ENCODE assay signal across 9 cellular contexts in the genomic region with DNA sequence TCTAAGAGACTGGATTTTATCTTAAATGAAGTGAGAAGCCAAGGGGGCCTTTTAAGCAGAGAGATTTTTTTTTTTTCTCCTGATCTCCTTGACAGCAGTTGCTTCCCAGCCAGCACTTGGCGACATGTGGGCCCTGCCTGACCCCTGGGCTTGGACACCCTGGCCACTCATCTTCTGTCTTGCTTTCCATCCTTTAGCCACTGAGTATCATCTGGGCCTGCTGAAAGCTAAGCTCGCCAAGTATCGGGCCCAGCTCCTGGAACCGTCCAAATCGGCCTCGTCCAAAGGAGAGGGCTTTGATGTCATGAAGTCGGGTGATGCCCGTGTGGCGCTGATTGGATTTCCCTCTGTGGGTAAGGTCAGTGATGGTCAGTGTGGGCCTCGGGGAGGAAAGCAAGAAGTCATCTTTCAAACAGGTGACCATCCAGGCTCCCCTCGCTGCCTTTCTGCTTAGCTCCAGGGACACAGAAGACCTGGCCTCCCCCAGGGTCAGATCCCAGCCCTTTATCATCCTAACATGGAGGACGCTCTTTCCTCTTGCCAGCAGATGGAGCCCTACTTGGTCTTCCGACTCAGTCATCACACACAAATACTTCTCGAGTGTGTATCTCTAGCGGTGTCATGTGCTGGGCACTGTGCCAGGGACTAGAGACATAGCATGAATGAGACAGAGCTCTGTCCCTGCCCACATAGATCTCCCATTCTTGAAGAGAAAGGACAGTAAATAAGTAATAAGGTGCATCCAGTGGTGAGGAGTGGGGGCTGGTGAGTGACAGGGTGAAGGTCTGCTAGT. TPM values are rescaled to one million over a fixed set of nuclear protein-coding genes. Genes with fewer than 3 reads are reported as not detected.
DNase-seq lines count a peak whose midpoint lies in the region; ATAC-seq and TF ChIP-seq lines count a peak whose summit lies in the region.
"Had no signal": no experiment of that assay in that cellular context is flagged by ENCODE, and none has a peak within 500 bp of the region (broad histone marks: within the 10 kb centered on the region; RNA-seq: fewer than 3 reads in every experiment).

No MANE protein-coding gene starts in this region.

- H3K9me3 ChIP-seq in breast epithelium (no peaks in the 10 kb centered on the region), psoas muscle (no peaks in the 10 kb centered on the region), spleen (no peaks in the 10 kb centered on the region)

- no peaks in the 10 kb centered on the region for H3K27me3 Mint-ChIP-seq in MCF 10A (ENCODE audit: insufficient read depth, unreplicated experiment)
- H3K27me3 Mint-ChIP-seq: activated naive CD8-positive, alpha-beta T cell had no signal

- TF ChIP-seq CTCF in MCF 10A (IDR thresholded peaks at IDR 0.05; ENCODE audit: unreplicated experiment) = peak; percentile 24
- TF ChIP-seq CTCF in breast epithelium (IDR thresholded peaks at IDR 0.05) = no peak
- TF ChIP-seq CTCF in psoas muscle (IDR thresholded peaks at IDR 0.05) = peak; percentile 42
- TF ChIP-seq CTCF in spleen (IDR thresholded peaks at IDR 0.05 in 8 of 11, conservative IDR thresholded peaks at IDR 0.05 in 3 of 11) = peak in 1 of 11 experiments; percentile 10

- TF ChIP-seq POLR2A in breast epithelium (IDR thresholded peaks at IDR 0.05) (no peak), spleen (IDR thresholded peaks at IDR 0.05) (no peak)

- H3K27ac Mint-ChIP-seq in MCF 10A (ENCODE audit: low read depth, unreplicated experiment) = no peak overlapping the region
- H3K27ac Mint-ChIP-seq: activated naive CD8-positive, alpha-beta T cell had no signal

- intact Hi-C loops in MCF 10A (cut with micrococcal nuclease) (no loop called here), breast epithelium (cut with DNase I; ENCODE audit: low total_unique reads) (no loop called here), psoas muscle (cut with DNase I) (no loop called here), spleen (cut with DNase I; ENCODE audit: low total_unique reads) (no loop called here)

- H3K27me3 ChIP-seq in breast epithelium = no peaks in the 10 kb centered on the region
- no peaks in the 10 kb centered on the region for H3K27me3 ChIP-seq in psoas muscle (ENCODE audit: insufficient read depth in 3 of 3, low read length in 2 of 3)
- no peaks in the 10 kb centered on the region for H3K27me3 ChIP-seq in spleen (replicated peaks in 1 of 7)

- H3K27ac ChIP-seq in breast epithelium (no peak overlapping the region), psoas muscle (peak overlapping the region; percentile 68), spleen (no peak overlapping the region)

- ATAC-seq in esophagus mucosa (peak; percentile 47), psoas muscle (peak; percentile 76 to 93 (median 88))

- H3K4me1 ChIP-seq in breast epithelium (no peaks in the 10 kb centered on the region), psoas muscle (peaks cover 7% of the 10 kb centered on the region), spleen (peaks cover 3 to 13% (median 8%) of the 10 kb centered on the region in 6 donors)

- no peaks in the 10 kb centered on the region for H3K36me3 ChIP-seq in breast epithelium
- H3K36me3 ChIP-seq in psoas muscle (ENCODE audit: insufficient read depth in 1 of 2, low read depth in 1 of 2) = peaks cover 0 to 67% of the 10 kb centered on the region in 2 donors
- H3K36me3 ChIP-seq in spleen = peaks cover 0 to 84% (median 61%) of the 10 kb centered on the region in 6 donors

- H3K4me3 ChIP-seq in breast epithelium (no peak overlapping the region), psoas muscle (no peak overlapping the region), spleen (no peak overlapping the region)

- CTCF ChIA-PET in MCF 10A (lab: Yijun Ruan, JAX) = interaction anchor here (0.5 to 1.0 kb wide), 4 partner anchors 10 to 124 kb away, joined by 3 to 4 read pairs (median 4); no protein-coding TSS in a partner anchor

- peaks cover 49% of the 10 kb centered on the region for H3K36me3 Mint-ChIP-seq in MCF 10A (ENCODE audit: insufficient read depth, unreplicated experiment)

- no peak overlapping the region for H3K4me3 Mint-ChIP-seq in MCF 10A (ENCODE audit: unreplicated experiment)
- H3K4me3 Mint-ChIP-seq: activated naive CD8-positive, alpha-beta T cell had no signal

- H3K9me3 Mint-ChIP-seq in MCF 10A (ENCODE audit: unreplicated experiment) = no peaks in the 10 kb centered on the region

- DNase-seq in MCF 10A (ENCODE audit: unreplicated experiment) (peak; percentile 62), breast epithelium (ENCODE audit: low spot score in 2 of 2) (no peak), NCI-H69 (lab: John Stamatoyannopoulos, UW) (peak; percentile 40), psoas muscle (peak; percentile 63 to 92), spleen (no peak), cerebellar nuclear complex (lab: John Stamatoyannopoulos, UW) (no peak)
- DNase-seq in activated effector memory CD4-positive, alpha-beta T cell treated with Interleukin-2 at 50 U/mL for 16 hours = no peak

- H3K4me1 Mint-ChIP-seq in MCF 10A (ENCODE audit: insufficient read depth, unreplicated experiment) = peaks cover 9% of the 10 kb centered on the region

- POLR2A ChIA-PET in MCF 10A (lab: Yijun Ruan, JAX) = no interaction called here

- BruUV-seq in MCF 10A (replicated peaks; lab: Mats Ljungman, UMichigan) = no TSS peak

- 72% methylated on average over 15 of the region's 15 CpGs for WGBS in psoas muscle, 3 donors
- WGBS in spleen, 5 donors = 81 to 85% (median 82%) methylated on average over 15 of the region's 15 CpGs

RNA-seq across cellular contexts. Expression of a gene that starts 6.1 kb away (rescaled TPM):
- total RNA-seq in MCF 10A (2022) (33.8 and 39.5 TPM in 2 replicates), breast epithelium (10 to 100 TPM; 36.4 to 42.0 (median 40.3) TPM), esophagus mucosa (29.4 TPM), psoas muscle (10 to 100 TPM; 23.7 to 33.5 (median 27.9) TPM), spleen (10 to 100 TPM; 38.1 to 50.7 (median 49.4) TPM)
- polyA plus RNA-seq in psoas muscle (10 to 100 TPM; 23.9 to 33.2 (median 30.6) TPM), spleen (10 to 100 TPM; 39.3 to 69.1 (median 58.0) TPM)

RNA-seq across cellular contexts. Expression of a gene that starts 14.7 kb away (rescaled TPM):
- total RNA-seq in MCF 10A (2022) = 0.20 and 1.1 TPM in 2 replicates
- total RNA-seq in breast epithelium = 1 to 10 TPM; 1.2 to 2.9 (median 2.2) TPM
- 0.44 TPM for total RNA-seq in esophagus mucosa
- under 1 TPM; 0.15 to 0.76 (median 0.44) TPM for total RNA-seq in psoas muscle
- polyA plus RNA-seq in psoas muscle = under 1 TPM; 0.10 to 0.44 (median 0.17) TPM
- total RNA-seq in spleen = 1 to 10 TPM in 2 of 7 donors, under 1 TPM in 5; 0.26 to 1.9 (median 0.92) TPM
- 1 to 10 TPM in 1 of 3 donors, under 1 TPM in 2; 0.61 to 1.8 (median 0.74) TPM for polyA plus RNA-seq in spleen

RNA-seq across cellular contexts. Expression of a gene that starts 54.6 kb away (rescaled TPM):
- total RNA-seq in MCF 10A (2022) (9.8 and 11.0 TPM in 2 replicates), breast epithelium (10 to 100 TPM; 11.1 to 23.8 (median 12.1) TPM), esophagus mucosa (8.4 TPM), psoas muscle (10 to 100 TPM; 22.4 to 39.6 (median 38.5) TPM), spleen (10 to 100 TPM in 2 of 7 donors, 1 to 10 TPM in 5; 5.7 to 11.5 (median 9.4) TPM)
- polyA plus RNA-seq in psoas muscle (10 to 100 TPM; 10.8 to 55.2 (median 20.0) TPM), spleen (1 to 10 TPM; 3.0 to 3.9 (median 3.7) TPM)

RNA-seq across cellular contexts. Expression of a gene that starts 54.8 kb away (rescaled TPM):
- total RNA-seq in MCF 10A (2022) (12.4 and 18.6 TPM in 2 replicates), breast epithelium (10 to 100 TPM; 12.9 to 15.7 (median 13.0) TPM), esophagus mucosa (24.2 TPM), psoas muscle (10 to 100 TPM; 23.9 to 39.7 (median 30.4) TPM), spleen (10 to 100 TPM; 25.2 to 57.1 (median 35.5) TPM)
- polyA plus RNA-seq in psoas muscle (10 to 100 TPM; 16.5 to 34.9 (median 23.0) TPM), spleen (10 to 100 TPM; 32.1 to 38.8 (median 38.8) TPM)

Comparison
In these comparisons a context has a peak if more than half of its experiments do, and no peak if none do; other contexts are left out.
1. DNase-seq: peak in MCF 10A (single experiment), NCI-H69 (single experiment) and psoas muscle (2 of 2); none in breast epithelium (0 of 2), spleen (single experiment), cerebellar nuclear complex (0 of 2) and activated effector memory CD4-positive, alpha-beta T cell treated with Interleukin-2 at 50 U/mL for 16 hours (single experiment).
2. CTCF ChIP-seq: peak in MCF 10A (single experiment) and psoas muscle (single experiment); none in breast epithelium (0 of 3).